8 cellular contexts compared by ENCODE assay signal in the genomic region with DNA sequence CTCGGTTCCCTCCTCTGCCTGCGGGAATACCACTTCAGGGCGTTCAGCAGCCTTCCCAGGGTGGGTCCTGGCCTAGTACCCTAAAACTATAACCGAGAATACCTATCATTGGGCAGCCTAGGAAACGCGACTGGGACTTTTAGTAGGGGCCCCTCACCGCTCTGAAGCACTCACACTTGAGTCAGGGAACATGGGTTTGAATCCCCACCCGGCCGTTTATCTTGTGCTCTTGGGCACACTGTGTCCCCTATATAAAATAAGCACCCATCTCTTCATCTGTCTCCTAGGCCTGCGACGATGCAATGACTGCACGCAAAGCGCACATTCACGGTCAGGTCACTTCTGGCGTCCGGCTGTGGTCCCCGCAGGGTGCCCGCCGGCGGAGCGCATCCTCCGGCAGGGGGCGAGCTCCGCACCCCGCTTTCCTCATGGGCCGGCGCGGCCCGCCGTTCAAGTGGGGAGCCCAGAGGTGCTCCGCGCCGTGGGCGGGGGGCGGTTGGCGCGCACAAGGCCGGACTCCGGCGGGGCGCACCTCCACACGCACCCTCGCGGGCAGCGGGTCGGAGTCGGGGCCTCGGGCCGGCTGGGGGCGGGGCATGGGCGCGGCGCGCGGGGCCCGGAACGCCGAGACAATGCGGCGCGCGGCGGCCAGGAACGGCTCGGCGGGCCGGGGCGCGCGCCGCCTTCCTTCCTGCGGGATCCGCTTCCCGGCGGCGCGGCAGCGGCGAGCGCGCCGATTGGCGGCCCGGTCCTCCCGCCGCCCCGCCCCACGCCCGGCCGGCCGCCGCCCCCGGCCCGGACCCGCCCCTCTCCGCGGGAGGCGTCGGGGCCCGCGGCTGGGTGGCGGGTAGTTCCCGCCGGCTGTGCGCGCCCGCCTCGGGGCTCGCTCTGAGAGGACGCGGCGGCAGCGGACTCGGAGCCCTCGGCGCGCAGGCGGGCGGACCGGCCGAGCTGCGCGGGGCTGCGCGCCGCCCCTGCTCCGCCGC. TPM values are rescaled to one million over a fixed set of nuclear protein-coding genes. Genes with fewer than 3 reads are reported as not detected.
DNase-seq lines count a peak whose midpoint lies in the region; ATAC-seq and TF ChIP-seq lines count a peak whose summit lies in the region.

A gene (plus strand): TSS at position 850 of the 986 bp plus-strand sequence. CDS start 293 bp downstream, outside the sequence.

- TF ChIP-seq CTCF in esophagus squamous epithelium (IDR thresholded peaks at IDR 0.05): peak; percentile 35 to 88 (median 83)

- DNase-seq in activated T-cell treated with anti-CD3 and anti-CD28 coated beads for 1 hour (ENCODE audit: low read depth): peak; percentile 6
- DNase-seq in activated T-cell treated with anti-CD3 and anti-CD28 coated beads for 4 hours: no peak
- DNase-seq in NCI-H345 (lab: John Stamatoyannopoulos, UW): peak; percentile 90
- peak; percentile 58 for DNase-seq in activated T-cell treated with anti-CD3 and anti-CD28 coated beads for 48 hours (ENCODE audit: low read depth)
- DNase-seq in esophagus squamous epithelium (lab: John Stamatoyannopoulos, UW): no peak

- H3K27ac ChIP-seq in esophagus squamous epithelium (peak within 1 kb of the TSS; percentile 83 to 96 (median 88)), mucosa of rectum (ENCODE audit: low read depth in 2 of 2, low read length in 2 of 2) (peak within 1 kb of the TSS; percentile 90 to 98), subcutaneous abdominal adipose tissue (ENCODE audit: low read depth, low read length) (peak within 1 kb of the TSS; percentile 70)

- no peaks in the 10 kb centered on the region for H3K36me3 ChIP-seq in esophagus squamous epithelium
- no peaks in the 10 kb centered on the region for H3K36me3 ChIP-seq in mucosa of rectum (ENCODE audit: control insufficient read depth in 2 of 2, insufficient read depth in 2 of 2, low read length in 2 of 2)
- H3K36me3 ChIP-seq in subcutaneous abdominal adipose tissue (ENCODE audit: control insufficient read depth in 5 of 5, insufficient read depth in 5 of 5, low read length in 5 of 5): no peaks in the 10 kb centered on the region

- intact Hi-C loops in esophagus squamous epithelium (cut with DNase I): loop anchor here (10.0 kb wide), 1 partner anchor 129 kb away; no protein-coding TSS in a partner anchor

- H3K27me3 ChIP-seq in esophagus squamous epithelium: peaks cover 0 to 9% (median 0%) of the 10 kb centered on the region in 4 donors
- H3K27me3 ChIP-seq in mucosa of rectum (ENCODE audit: control insufficient read depth in 2 of 2, insufficient read depth in 2 of 2, low read length in 2 of 2): peaks cover 0 to 3% of the 10 kb centered on the region in 2 donors
- H3K27me3 ChIP-seq in subcutaneous abdominal adipose tissue (ENCODE audit: control insufficient read depth in 5 of 5, insufficient read depth in 4 of 5, low read length in 5 of 5): no peaks in the 10 kb centered on the region

- TF ChIP-seq POLR2A in esophagus squamous epithelium (IDR thresholded peaks at IDR 0.05): peak in 1 of 4 donors; percentile 43

- H3K9ac ChIP-seq in mucosa of rectum (ENCODE audit: low read depth in 1 of 2, low read length in 2 of 2) (peak within 1 kb of the TSS; percentile 74 to 96), subcutaneous abdominal adipose tissue (ENCODE audit: low read length in 5 of 5) (peak within 1 kb of the TSS in 4 of 5 donors; percentile 66 to 86 (median 74))

- H3K9me3 ChIP-seq in esophagus squamous epithelium (no peaks in the 10 kb centered on the region), mucosa of rectum (ENCODE audit: control insufficient read depth in 2 of 2, low read length in 2 of 2) (no peaks in the 10 kb centered on the region), subcutaneous abdominal adipose tissue (ENCODE audit: control insufficient read depth in 5 of 5, low read length in 5 of 5) (no peaks in the 10 kb centered on the region)

- H3K4me3 ChIP-seq in esophagus squamous epithelium (peak within 1 kb of the TSS; percentile 59 to 81 (median 70)), mucosa of rectum (ENCODE audit: low read length in 2 of 2) (peak within 1 kb of the TSS; percentile 70 to 79), subcutaneous abdominal adipose tissue (ENCODE audit: low read depth in 1 of 5, low read length in 5 of 5) (peak within 1 kb of the TSS; percentile 81 to 92 (median 85))

- H3K4me1 ChIP-seq in esophagus squamous epithelium (peaks cover 7 to 46% (median 14%) of the 10 kb centered on the region in 3 donors), mucosa of rectum (ENCODE audit: control insufficient read depth in 2 of 2, insufficient read depth in 2 of 2, low read length in 2 of 2) (peaks cover 24 to 34% of the 10 kb centered on the region in 2 donors), subcutaneous abdominal adipose tissue (ENCODE audit: control insufficient read depth in 5 of 5, insufficient read depth in 5 of 5, low read length in 5 of 5) (peaks cover 3 to 37% (median 29%) of the 10 kb centered on the region in 5 donors)

- 10 to 12% methylated on average over 6 to 8 of the region's 128 CpGs for WGBS in esophagus squamous epithelium, 2 donors

- peak; percentile 51 for ATAC-seq in HG02938 (IDR thresholded peaks at IDR 0.05; ENCODE audit: unreplicated experiment)

RNA-seq across cellular contexts. Expression of the gene that starts here (rescaled TPM):
- 10 to 100 TPM in 1 of 4 donors, 1 to 10 TPM in 3; 3.3 to 15.3 (median 6.9) TPM for total RNA-seq in esophagus squamous epithelium

Comparison
In these comparisons a context has a peak if more than half of its experiments do, and no peak if none do; other contexts are left out.
1. DNase-seq: peak in activated T-cell treated with anti-CD3 and anti-CD28 coated beads for 1 hour (single experiment), NCI-H345 (single experiment) and activated T-cell treated with anti-CD3 and anti-CD28 coated beads for 48 hours (single experiment); none in activated T-cell treated with anti-CD3 and anti-CD28 coated beads for 4 hours (single experiment) and esophagus squamous epithelium (single experiment).
2. Peak in every context shown above with its lines, with median percentiles within 50 percentile points of each other: H3K27ac ChIP-seq and H3K4me3 ChIP-seq.